In genomic region chr18:63378919-63379638, GRCh38 we compare ENCODE assay signal across 14 cellular contexts. TPM values are rescaled to one million over a fixed set of nuclear protein-coding genes. Genes with fewer than 3 reads are reported as not detected.
DNase-seq lines count a peak whose midpoint lies in the region; ATAC-seq and TF ChIP-seq lines count a peak whose summit lies in the region.
"Had no signal": no experiment of that assay in that cellular context is flagged by ENCODE, and none has a peak within 500 bp of the region (broad histone marks: within the 10 kb centered on the region; RNA-seq: fewer than 3 reads in every experiment).

No MANE protein-coding gene starts in this region.

- intact Hi-C loops in ascending aorta (cut with DNase I): no loop called here

- H3K27me3 Mint-ChIP-seq in activated naive CD4-positive, alpha-beta T cell treated with anti-CD3 and anti-CD28 coated beads, Interleukin-2, amount 10 ng/mL, durations not matched to agents 7 days and 5 days: no peaks in the 10 kb centered on the region
- H3K27me3 Mint-ChIP-seq in activated naive CD8-positive, alpha-beta T cell: no peaks in the 10 kb centered on the region

- H3K9me3 Mint-ChIP-seq in activated naive CD4-positive, alpha-beta T cell treated with anti-CD3 and anti-CD28 coated beads, Interleukin-2, amount 10 ng/mL, durations not matched to agents 7 days and 5 days: peaks cover 9% of the 10 kb centered on the region
- H3K9me3 Mint-ChIP-seq in activated naive CD8-positive, alpha-beta T cell (ENCODE audit: low read depth): peaks cover 4% of the 10 kb centered on the region
- H3K9me3 Mint-ChIP-seq in stimulated activated effector memory CD8-positive, alpha-beta T cell treated with anti-CD3 and anti-CD28 coated beads, Interleukin-12 subunit alpha, Interleukin-12 subunit beta, amount 100 ng/mL, for 72 hours: peaks cover 3% of the 10 kb centered on the region

- H3K27me3 ChIP-seq in ascending aorta: no peaks in the 10 kb centered on the region
- H3K27me3 ChIP-seq: BE2C had no signal

- DNase-seq in activated naive CD4-positive, alpha-beta T cell treated with anti-CD3 and anti-CD28 coated beads, Interleukin-2, amount 10 ng/mL, durations not matched to agents 7 days and 5 days: no peak
- no peak for DNase-seq in activated naive CD4-positive, alpha-beta T cell treated with anti-CD3 and anti-CD28 coated beads, Interleukin-2, amount 50 U/mL, for 16 hours
- no peak for DNase-seq in stimulated activated effector memory CD8-positive, alpha-beta T cell treated with anti-CD3 and anti-CD28 coated beads, Interleukin-12 subunit alpha, Interleukin-12 subunit beta, amount 100 ng/mL, for 72 hours (ENCODE audit: low spot score in 2 of 2)
- DNase-seq in ascending aorta (ENCODE audit: low spot score in 2 of 2) (no peak), DMS 273 (lab: John Stamatoyannopoulos, UW; ENCODE audit: unreplicated experiment) (no peak), RKO (ENCODE audit: low spot score) (no peak)
- DNase-seq: BE2C; endodermal cell; HCEC 1CT; NCI-H2171; stimulated activated CD4-positive, alpha-beta T cell treated with anti-CD3 and anti-CD28 coated beads, Interleukin-15, amount 100 ng/mL, for 24 hours had no signal

- no peak overlapping the region for H3K4me3 ChIP-seq in ascending aorta

- CTCF ChIA-PET in activated naive CD4-positive, alpha-beta T cell treated with anti-CD3 and anti-CD28 coated beads, Interleukin-2, amount 10 ng/mL, durations not matched to agents 7 days and 5 days (lab: Charles Lee): no interaction called here

- peak overlapping the region; percentile 48 for H3K4me3 Mint-ChIP-seq in activated naive CD4-positive, alpha-beta T cell treated with anti-CD3 and anti-CD28 coated beads, Interleukin-2, amount 10 ng/mL, durations not matched to agents 7 days and 5 days
- H3K4me3 Mint-ChIP-seq in activated naive CD8-positive, alpha-beta T cell: peak overlapping the region; percentile 68
- peak overlapping the region; percentile 7 for H3K4me3 Mint-ChIP-seq in stimulated activated effector memory CD8-positive, alpha-beta T cell treated with anti-CD3 and anti-CD28 coated beads, Interleukin-12 subunit alpha, Interleukin-12 subunit beta, amount 100 ng/mL, for 72 hours
- H3K4me3 Mint-ChIP-seq: endodermal cell, neural crest cell had no signal

- peaks cover 0 to 16% of the 10 kb centered on the region in 2 donors for H3K36me3 ChIP-seq in ascending aorta
- H3K36me3 ChIP-seq: BE2C had no signal

- H3K36me3 Mint-ChIP-seq in activated naive CD4-positive, alpha-beta T cell treated with anti-CD3 and anti-CD28 coated beads, Interleukin-2, amount 10 ng/mL, durations not matched to agents 7 days and 5 days: peaks cover 23% of the 10 kb centered on the region
- H3K36me3 Mint-ChIP-seq in activated naive CD8-positive, alpha-beta T cell: peaks cover 9% of the 10 kb centered on the region
- H3K36me3 Mint-ChIP-seq in stimulated activated effector memory CD8-positive, alpha-beta T cell treated with anti-CD3 and anti-CD28 coated beads, Interleukin-12 subunit alpha, Interleukin-12 subunit beta, amount 100 ng/mL, for 72 hours: no peaks in the 10 kb centered on the region

- TF ChIP-seq CTCF in ascending aorta (IDR thresholded peaks at IDR 0.05): no peak

- peak overlapping the region; percentile 86 for H3K27ac Mint-ChIP-seq in activated naive CD4-positive, alpha-beta T cell treated with anti-CD3 and anti-CD28 coated beads, Interleukin-2, amount 10 ng/mL, durations not matched to agents 7 days and 5 days
- H3K27ac Mint-ChIP-seq in activated naive CD8-positive, alpha-beta T cell: peak overlapping the region; percentile 81
- H3K27ac Mint-ChIP-seq in stimulated activated effector memory CD8-positive, alpha-beta T cell treated with anti-CD3 and anti-CD28 coated beads, Interleukin-12 subunit alpha, Interleukin-12 subunit beta, amount 100 ng/mL, for 72 hours: peak overlapping the region; percentile 9
- H3K27ac Mint-ChIP-seq: endodermal cell had no signal

- peaks cover 40% of the 10 kb centered on the region for H3K4me1 Mint-ChIP-seq in activated naive CD4-positive, alpha-beta T cell treated with anti-CD3 and anti-CD28 coated beads, Interleukin-2, amount 10 ng/mL, durations not matched to agents 7 days and 5 days
- H3K4me1 Mint-ChIP-seq in activated naive CD8-positive, alpha-beta T cell (ENCODE audit: low read depth): peaks cover 20% of the 10 kb centered on the region
- H3K4me1 Mint-ChIP-seq in stimulated activated effector memory CD8-positive, alpha-beta T cell treated with anti-CD3 and anti-CD28 coated beads, Interleukin-12 subunit alpha, Interleukin-12 subunit beta, amount 100 ng/mL, for 72 hours: peaks cover 15% of the 10 kb centered on the region
- H3K4me1 Mint-ChIP-seq: endodermal cell, neural crest cell had no signal

- peaks cover 0 to 14% of the 10 kb centered on the region in 2 donors for H3K9me3 ChIP-seq in ascending aorta
- H3K9me3 ChIP-seq: BE2C had no signal

- H3K4me1 ChIP-seq in ascending aorta: no peaks in the 10 kb centered on the region
- H3K4me1 ChIP-seq: BE2C had no signal

- H3K27ac ChIP-seq in ascending aorta: no peak overlapping the region

- peak; percentile 65 for ATAC-seq in HG02973 (IDR thresholded peaks at IDR 0.05; ENCODE audit: unreplicated experiment)
- no peak for ATAC-seq in stimulated activated effector memory CD8-positive, alpha-beta T cell treated with anti-CD3 and anti-CD28 coated beads, Interleukin-12 subunit alpha, Interleukin-12 subunit beta, amount 100 ng/mL, for 72 hours

RNA-seq across cellular contexts. Expression of gene KDSR, which starts 12.1 kb away (rescaled TPM):
- total RNA-seq in ascending aorta: 208 TPM

RNA-seq across cellular contexts. Expression of gene VPS4B, which starts 43.2 kb away (rescaled TPM):
- 16.7 TPM for total RNA-seq in ascending aorta

RNA-seq across cellular contexts. Expression of gene BCL2, which starts 59.5 kb away (rescaled TPM):
- 20.5 TPM for total RNA-seq in ascending aorta

Comparison
In these comparisons a context has a peak if more than half of its experiments do, and no peak if none do; other contexts are left out.
1. H3K27ac Mint-ChIP-seq: peak in every context shown above with its lines; median percentile 86 in activated naive CD4-positive, alpha-beta T cell treated with anti-CD3 and anti-CD28 coated beads, Interleukin-2, amount 10 ng/mL, durations not matched to agents 7 days and 5 days; 81 in activated naive CD8-positive, alpha-beta T cell; 9 in stimulated activated effector memory CD8-positive, alpha-beta T cell treated with anti-CD3 and anti-CD28 coated beads, Interleukin-12 subunit alpha, Interleukin-12 subunit beta, amount 100 ng/mL, for 72 hours.
2. H3K4me3 Mint-ChIP-seq: peak in every context shown above with its lines; median percentile 68 in activated naive CD8-positive, alpha-beta T cell; 48 in activated naive CD4-positive, alpha-beta T cell treated with anti-CD3 and anti-CD28 coated beads, Interleukin-2, amount 10 ng/mL, durations not matched to agents 7 days and 5 days; 7 in stimulated activated effector memory CD8-positive, alpha-beta T cell treated with anti-CD3 and anti-CD28 coated beads, Interleukin-12 subunit alpha, Interleukin-12 subunit beta, amount 100 ng/mL, for 72 hours.